12 cellular contexts compared by ENCODE assay signal in the genomic region with DNA sequence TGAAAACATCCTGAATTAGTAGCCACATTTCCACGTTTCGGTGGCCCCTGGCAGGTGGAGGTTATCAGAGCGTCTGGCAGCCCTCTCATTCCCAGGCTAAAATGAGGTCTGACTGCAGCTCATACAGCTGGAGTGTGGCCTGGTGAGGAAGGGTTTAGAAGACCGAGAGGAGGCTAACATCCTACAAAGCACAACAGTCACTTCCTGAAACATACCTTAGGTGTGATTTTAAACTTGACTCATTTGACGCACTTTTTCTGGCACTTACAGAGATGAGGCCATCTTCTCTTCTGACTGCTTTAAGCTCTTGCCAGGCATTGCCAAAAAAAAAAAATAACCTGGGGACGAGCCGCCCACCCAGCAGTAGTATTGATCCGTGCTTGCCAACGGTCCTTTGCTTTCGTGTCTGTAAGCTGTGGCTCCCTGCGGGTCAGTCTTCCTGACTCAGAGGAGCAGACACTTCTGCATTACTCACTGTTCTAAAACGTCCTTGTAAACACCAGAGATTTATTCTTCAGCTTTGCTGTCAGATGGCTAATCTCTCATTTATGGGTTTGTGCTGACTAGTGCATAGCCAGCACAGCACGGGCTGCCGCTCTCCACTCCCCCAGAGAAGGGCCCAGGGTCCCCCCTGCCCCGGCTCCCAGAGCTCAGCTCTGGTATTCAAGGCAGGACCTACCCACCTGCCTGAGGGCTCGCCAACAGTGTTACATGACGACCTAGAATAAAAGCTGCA.
DNase-seq lines count a peak whose midpoint lies in the region; ATAC-seq, FAIRE-seq and TF ChIP-seq lines count a peak whose summit lies in the region.
"Had no signal": no experiment of that assay in that cellular context is flagged by ENCODE, and none has a peak within 500 bp of the region (broad histone marks: within the 10 kb centered on the region; RNA-seq: fewer than 3 reads in every experiment).

No MANE protein-coding gene starts in this region.

- H3K9me2 ChIP-seq in PC-9 (ENCODE audit: insufficient read depth), result no peaks in the 10 kb centered on the region

- H3K4me3 ChIP-seq in PC-9, result no peak overlapping the region
- H3K4me3 ChIP-seq: BLaER1 treated with 17β-estradiol and CSF1 and Interleukin-3, amounts not matched to agents 10 nM and 100 nM had no signal

- intact Hi-C loops in activated CD4-positive, alpha-beta T cell treated with anti-CD3 and anti-CD28 coated beads, Interleukin-2, amount 10 ng/mL, durations not matched to agents 24 days and 14 days (cut with micrococcal nuclease), result loop anchor here (10.0 kb wide), 1 partner anchor 727 kb away; no protein-coding TSS in a partner anchor
- intact Hi-C loops in PC-9 (cut with micrococcal nuclease; ENCODE audit: unreplicated experiment), result no loop called here

- H3K27ac ChIP-seq in PC-9, result no peak overlapping the region
- H3K27ac ChIP-seq: BLaER1 treated with 17β-estradiol and CSF1 and Interleukin-3, amounts not matched to agents 10 nM and 100 nM; neutrophil had no signal

- no peaks in the 10 kb centered on the region for H3K9me3 ChIP-seq in PC-9 (ENCODE audit: insufficient read depth, low read depth)
- H3K9me3 ChIP-seq: BLaER1 treated with 17β-estradiol and CSF1 and Interleukin-3, amounts not matched to agents 10 nM and 100 nM; neutrophil had no signal

- ATAC-seq in activated T-cell treated with anti-CD3 and anti-CD28 coated beads, Interleukin-2, amount 50 U/mL, for 72 hours (replicated peaks in 1 of 2), result peak; percentile 73 to 82
- ATAC-seq in activated T-cell treated with anti-CD3 and anti-CD28 coated beads, Interleukin-2, amount 50 U/mL, for 4 hours, result no peak
- ATAC-seq in activated T-helper 17 cell treated with anti-CD3 and anti-CD28 coated beads, Interleukin-2, amount 50 U/mL, for 72 hours (replicated peaks), result peak; percentile 72

- peaks cover 98% of the 10 kb centered on the region for H3K27me3 ChIP-seq in PC-9 (ENCODE audit: insufficient read depth, low read depth)

- no peaks in the 10 kb centered on the region for H4K20me1 ChIP-seq in PC-9 (ENCODE audit: insufficient read depth)
- H4K20me1 ChIP-seq: BLaER1 treated with 17β-estradiol and CSF1 and Interleukin-3, amounts not matched to agents 10 nM and 100 nM had no signal

- no peaks in the 10 kb centered on the region for H3K79me2 ChIP-seq in PC-9 (ENCODE audit: low read depth)

- H3K4me2 ChIP-seq in PC-9, result no peak overlapping the region
- H3K4me2 ChIP-seq: BLaER1 treated with 17β-estradiol and CSF1 and Interleukin-3, amounts not matched to agents 10 nM and 100 nM had no signal

- H3K4me3 Mint-ChIP-seq in activated T-cell treated with anti-CD3 and anti-CD28 coated beads, Interleukin-2, amount 50 U/mL, for 72 hours, result peak overlapping the region in 1 of 2 donors; percentile 36
- no peak overlapping the region for H3K4me3 Mint-ChIP-seq in activated T-cell treated with anti-CD3 and anti-CD28 coated beads, Interleukin-2, amount 50 U/mL, for 4 hours
- no peak overlapping the region for H3K4me3 Mint-ChIP-seq in activated T-helper 17 cell treated with anti-CD3 and anti-CD28 coated beads, Interleukin-2, amount 50 U/mL, for 72 hours
- no peak overlapping the region for H3K4me3 Mint-ChIP-seq in activated CD4-positive, alpha-beta T cell treated with anti-CD3 and anti-CD28 coated beads, Interleukin-2, amount 10 ng/mL, durations not matched to agents 24 days and 14 days

- FAIRE-seq in urothelium cell line (lab: Jason Lieb, UNC), result no peak
- FAIRE-seq: endometrium had no signal

- no peaks in the 10 kb centered on the region for H3K4me1 Mint-ChIP-seq in activated T-cell treated with anti-CD3 and anti-CD28 coated beads, Interleukin-2, amount 50 U/mL, for 72 hours (ENCODE audit: low read depth)
- no peaks in the 10 kb centered on the region for H3K4me1 Mint-ChIP-seq in activated T-cell treated with anti-CD3 and anti-CD28 coated beads, Interleukin-2, amount 50 U/mL, for 4 hours (ENCODE audit: low read depth)
- H3K4me1 Mint-ChIP-seq in activated T-helper 17 cell treated with anti-CD3 and anti-CD28 coated beads, Interleukin-2, amount 50 U/mL, for 72 hours, result no peaks in the 10 kb centered on the region
- no peaks in the 10 kb centered on the region for H3K4me1 Mint-ChIP-seq in activated CD4-positive, alpha-beta T cell treated with anti-CD3 and anti-CD28 coated beads, Interleukin-2, amount 10 ng/mL, durations not matched to agents 24 days and 14 days

- no peaks in the 10 kb centered on the region for H3F3A ChIP-seq in PC-9 (ENCODE audit: insufficient read depth, low read depth)

- H3K36me3 Mint-ChIP-seq in activated T-cell treated with anti-CD3 and anti-CD28 coated beads, Interleukin-2, amount 50 U/mL, for 72 hours (ENCODE audit: insufficient read depth in 2 of 2), result no peaks in the 10 kb centered on the region
- no peaks in the 10 kb centered on the region for H3K36me3 Mint-ChIP-seq in activated T-cell treated with anti-CD3 and anti-CD28 coated beads, Interleukin-2, amount 50 U/mL, for 4 hours (ENCODE audit: insufficient read depth)
- H3K36me3 Mint-ChIP-seq in activated T-helper 17 cell treated with anti-CD3 and anti-CD28 coated beads, Interleukin-2, amount 50 U/mL, for 72 hours (ENCODE audit: low read depth), result no peaks in the 10 kb centered on the region
- no peaks in the 10 kb centered on the region for H3K36me3 Mint-ChIP-seq in activated CD4-positive, alpha-beta T cell treated with anti-CD3 and anti-CD28 coated beads, Interleukin-2, amount 10 ng/mL, durations not matched to agents 24 days and 14 days (ENCODE audit: low read depth)

- H3K36me3 ChIP-seq in PC-9 (ENCODE audit: low read depth), result no peaks in the 10 kb centered on the region
- H3K36me3 ChIP-seq: BLaER1 treated with 17β-estradiol and CSF1 and Interleukin-3, amounts not matched to agents 10 nM and 100 nM; neutrophil had no signal

- TF ChIP-seq CTCF in PC-9 (conservative IDR thresholded peaks at IDR 0.05), result no peak

- CTCF ChIA-PET in PC-9 (lab: Charles Lee), result no interaction called here

- no peaks in the 10 kb centered on the region for H3K4me1 ChIP-seq in PC-9 (replicated peaks; ENCODE audit: insufficient read depth)
- H3K4me1 ChIP-seq: BLaER1 treated with 17β-estradiol and CSF1 and Interleukin-3, amounts not matched to agents 10 nM and 100 nM had no signal

- DNase-seq in activated T-cell treated with anti-CD3 and anti-CD28 coated beads, Interleukin-2, amount 50 U/mL, for 72 hours, result peak in 1 of 2 donors; percentile 21
- no peak for DNase-seq in activated T-cell treated with anti-CD3 and anti-CD28 coated beads, Interleukin-2, amount 50 U/mL, for 4 hours
- DNase-seq in kidney tubule cell (ENCODE audit: low spot score), result peak; percentile 60
- peak; percentile 58 for DNase-seq in urothelium cell line (ENCODE audit: low spot score)
- DNase-seq in NOMO-1 treated with DMSO at 0.1 percent for 48 hours (lab: John Stamatoyannopoulos, UW; ENCODE audit: unreplicated experiment), result no peak
- no peak for DNase-seq in activated CD4-positive, alpha-beta T cell treated with anti-CD3 and anti-CD28 coated beads, Interleukin-2, amount 10 ng/mL, durations not matched to agents 24 days and 14 days
- no peak for DNase-seq in PC-9
- DNase-seq: stimulated activated naive CD4-positive, alpha-beta T cell had no signal

- H3K9me3 Mint-ChIP-seq in activated T-cell treated with anti-CD3 and anti-CD28 coated beads, Interleukin-2, amount 50 U/mL, for 72 hours, result no peaks in the 10 kb centered on the region
- no peaks in the 10 kb centered on the region for H3K9me3 Mint-ChIP-seq in activated T-cell treated with anti-CD3 and anti-CD28 coated beads, Interleukin-2, amount 50 U/mL, for 4 hours
- no peaks in the 10 kb centered on the region for H3K9me3 Mint-ChIP-seq in activated T-helper 17 cell treated with anti-CD3 and anti-CD28 coated beads, Interleukin-2, amount 50 U/mL, for 72 hours
- no peaks in the 10 kb centered on the region for H3K9me3 Mint-ChIP-seq in activated CD4-positive, alpha-beta T cell treated with anti-CD3 and anti-CD28 coated beads, Interleukin-2, amount 10 ng/mL, durations not matched to agents 24 days and 14 days

- POLR2A ChIA-PET in PC-9 (lab: Charles Lee; ENCODE audit: unreplicated experiment), result no interaction called here

- BruUV-seq in PC-9 (replicated peaks; lab: Mats Ljungman, UMichigan), result no TSS peak

- H3K27me3 Mint-ChIP-seq in activated T-cell treated with anti-CD3 and anti-CD28 coated beads, Interleukin-2, amount 50 U/mL, for 72 hours (ENCODE audit: low read depth), result peaks cover 12% of the 10 kb centered on the region
- peaks cover 20% of the 10 kb centered on the region for H3K27me3 Mint-ChIP-seq in activated T-cell treated with anti-CD3 and anti-CD28 coated beads, Interleukin-2, amount 50 U/mL, for 4 hours (ENCODE audit: low read depth)
- H3K27me3 Mint-ChIP-seq in activated T-helper 17 cell treated with anti-CD3 and anti-CD28 coated beads, Interleukin-2, amount 50 U/mL, for 72 hours, result peaks cover 8% of the 10 kb centered on the region
- H3K27me3 Mint-ChIP-seq in activated CD4-positive, alpha-beta T cell treated with anti-CD3 and anti-CD28 coated beads, Interleukin-2, amount 10 ng/mL, durations not matched to agents 24 days and 14 days, result peaks cover 2% of the 10 kb centered on the region

- H2AFZ ChIP-seq in PC-9, result no peak overlapping the region

- H3K27ac Mint-ChIP-seq in activated T-cell treated with anti-CD3 and anti-CD28 coated beads, Interleukin-2, amount 50 U/mL, for 72 hours, result no peak overlapping the region
- H3K27ac Mint-ChIP-seq in activated T-helper 17 cell treated with anti-CD3 and anti-CD28 coated beads, Interleukin-2, amount 50 U/mL, for 72 hours, result no peak overlapping the region
- no peak overlapping the region for H3K27ac Mint-ChIP-seq in activated CD4-positive, alpha-beta T cell treated with anti-CD3 and anti-CD28 coated beads, Interleukin-2, amount 10 ng/mL, durations not matched to agents 24 days and 14 days

Comparison
In these comparisons a context has a peak if more than half of its experiments do, and no peak if none do; other contexts are left out.
1. ATAC-seq: peak in activated T-cell treated with anti-CD3 and anti-CD28 coated beads, Interleukin-2, amount 50 U/mL, for 72 hours (2 of 2) and activated T-helper 17 cell treated with anti-CD3 and anti-CD28 coated beads, Interleukin-2, amount 50 U/mL, for 72 hours (single experiment); none in activated T-cell treated with anti-CD3 and anti-CD28 coated beads, Interleukin-2, amount 50 U/mL, for 4 hours (0 of 2).
2. DNase-seq: peak in kidney tubule cell (single experiment) and urothelium cell line (single experiment); none in activated T-cell treated with anti-CD3 and anti-CD28 coated beads, Interleukin-2, amount 50 U/mL, for 4 hours (single experiment), NOMO-1 treated with DMSO at 0.1 percent for 48 hours (single experiment), activated CD4-positive, alpha-beta T cell treated with anti-CD3 and anti-CD28 coated beads, Interleukin-2, amount 10 ng/mL, durations not matched to agents 24 days and 14 days (single experiment) and PC-9 (0 of 2).